Comparison of ENCODE assay signal across 24 cellular contexts in the genomic region with DNA sequence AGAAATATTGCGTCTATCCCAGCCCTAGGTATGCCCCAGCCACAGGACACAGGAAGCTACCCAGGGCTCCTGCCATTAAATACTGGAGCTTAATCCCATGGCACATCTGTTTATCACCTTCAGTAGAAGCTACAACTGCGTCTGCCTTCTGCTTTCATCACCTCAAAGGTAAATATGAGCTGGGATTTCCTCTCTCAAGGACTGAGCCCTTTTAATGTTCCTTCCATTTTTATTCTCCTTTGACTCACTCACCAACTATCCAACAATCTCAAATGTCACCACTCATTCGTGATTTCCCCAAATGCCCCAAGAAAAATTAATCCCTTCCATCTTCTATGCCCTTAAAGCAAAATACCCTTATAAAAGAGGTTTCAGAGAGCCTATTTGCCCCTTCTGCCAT.
"Had no signal": no experiment of that assay in that cellular context is flagged by ENCODE, and none has a peak within 500 bp of the region (broad histone marks: within the 10 kb centered on the region; RNA-seq: fewer than 3 reads in every experiment).

No MANE protein-coding gene starts in this region.

- H3K4me1 ChIP-seq: body of pancreas, foreskin keratinocyte, lower lobe of right lung, prostate gland, upper lobe of left lung had no signal

- H3K27me3 ChIP-seq: body of pancreas, foreskin keratinocyte, ovary had no signal

- H3K4me3 Mint-ChIP-seq: activated CD4-positive, alpha-beta T cell treated with anti-CD3 and anti-CD28 coated beads, Interleukin-2, amount 10 ng/mL, durations not matched to agents 7 days and 5 days; activated CD8-positive, alpha-beta memory T cell treated with anti-CD3 and anti-CD28 coated beads, Interleukin-2, amount 10 ng/mL, durations not matched to agents 7 days and 5 days; activated CD8-positive, alpha-beta T cell treated with anti-CD3 and anti-CD28 coated beads for 36 hours; activated naive CD8-positive, alpha-beta T cell treated with anti-CD3 and anti-CD28 coated beads, Interleukin-2, amount 50 U/mL, for 24 hours; dendritic cell treated with granulocyte-macrophage colony-stimulating factor and Interleukin-4, amounts not matched to agents 40 ng/mL and 50 ng/mL, for 4 days; naive B cell; T-helper 2 cell treated with Interferon-gamma antibody and Interleukin-4, amounts not matched to agents 5 μg/mL and 100 μg/mL, for 36 hours had no signal

- DNase-seq: activated CD4-positive, alpha-beta T cell treated with anti-CD3 and anti-CD28 coated beads, Interleukin-2, amount 10 ng/mL, durations not matched to agents 7 days and 5 days; activated CD8-positive, alpha-beta memory T cell treated with anti-CD3 and anti-CD28 coated beads, Interleukin-2, amount 10 ng/mL, durations not matched to agents 7 days and 5 days; activated CD8-positive, alpha-beta T cell treated with anti-CD3 and anti-CD28 coated beads for 36 hours; activated effector memory CD4-positive, alpha-beta T cell treated with anti-CD3 and anti-CD28 coated beads, Interleukin-2, amount 50 U/mL, for 16 hours; activated naive CD4-positive, alpha-beta T cell treated with anti-CD3 and anti-CD28 coated beads, Interleukin-2, amount 50 U/mL, for 16 hours; activated naive CD8-positive, alpha-beta T cell treated with anti-CD3 and anti-CD28 coated beads, Interleukin-2, amount 50 U/mL, for 24 hours; activated T-cell treated with anti-CD3 and anti-CD28 coated beads for 4 hours; body of pancreas; effector CD8-positive, alpha-beta T cell; erythroblast; foreskin keratinocyte; lower lobe of right lung; mesendoderm; naive B cell; ovary; stimulated activated CD4-positive, alpha-beta T cell treated with anti-CD3 and anti-CD28 coated beads, Interleukin-4, amount 100 ng/mL, for 4 hours; stimulated activated naive CD8-positive, alpha-beta T cell treated with anti-CD3 and anti-CD28 coated beads, Interleukin-15, Interleukin-2, amounts not matched to agents 100 U/mL and 50 U/mL, for 24 hours; upper lobe of left lung had no signal

- H3K27ac ChIP-seq: body of pancreas, foreskin keratinocyte, lower lobe of right lung, ovary, prostate gland, upper lobe of left lung, VCaP had no signal

- H3K9me3 Mint-ChIP-seq: activated CD4-positive, alpha-beta T cell treated with anti-CD3 and anti-CD28 coated beads, Interleukin-2, amount 10 ng/mL, durations not matched to agents 7 days and 5 days; activated CD8-positive, alpha-beta T cell treated with anti-CD3 and anti-CD28 coated beads for 36 hours; activated naive CD8-positive, alpha-beta T cell treated with anti-CD3 and anti-CD28 coated beads, Interleukin-2, amount 50 U/mL, for 24 hours; dendritic cell treated with granulocyte-macrophage colony-stimulating factor and Interleukin-4, amounts not matched to agents 40 ng/mL and 50 ng/mL, for 4 days; T-helper 2 cell treated with Interferon-gamma antibody and Interleukin-4, amounts not matched to agents 5 μg/mL and 100 μg/mL, for 36 hours had no signal

- H3K27ac Mint-ChIP-seq: activated CD4-positive, alpha-beta T cell treated with anti-CD3 and anti-CD28 coated beads, Interleukin-2, amount 10 ng/mL, durations not matched to agents 7 days and 5 days; activated CD8-positive, alpha-beta memory T cell treated with anti-CD3 and anti-CD28 coated beads, Interleukin-2, amount 10 ng/mL, durations not matched to agents 7 days and 5 days; activated CD8-positive, alpha-beta T cell treated with anti-CD3 and anti-CD28 coated beads for 36 hours; activated naive CD8-positive, alpha-beta T cell treated with anti-CD3 and anti-CD28 coated beads, Interleukin-2, amount 50 U/mL, for 24 hours; dendritic cell treated with granulocyte-macrophage colony-stimulating factor and Interleukin-4, amounts not matched to agents 40 ng/mL and 50 ng/mL, for 4 days; naive B cell; T-helper 2 cell treated with Interferon-gamma antibody and Interleukin-4, amounts not matched to agents 5 μg/mL and 100 μg/mL, for 36 hours had no signal

- H3K9me3 ChIP-seq: body of pancreas, lower lobe of right lung, ovary, prostate gland, upper lobe of left lung had no signal

- H3K36me3 Mint-ChIP-seq: activated CD8-positive, alpha-beta memory T cell treated with anti-CD3 and anti-CD28 coated beads, Interleukin-2, amount 10 ng/mL, durations not matched to agents 7 days and 5 days; naive B cell had no signal

- H3K36me3 ChIP-seq: lower lobe of right lung, ovary, prostate gland, upper lobe of left lung had no signal

- ATAC-seq: activated CD4-positive, CD25-positive, alpha-beta regulatory T cell treated with anti-CD3 and anti-CD28 coated beads, Interleukin-2, amount 50 U/mL, for 24 hours; activated CD8-positive, alpha-beta memory T cell treated with anti-CD3 and anti-CD28 coated beads, Interleukin-2, amount 10 ng/mL, durations not matched to agents 7 days and 5 days; activated CD8-positive, alpha-beta T cell treated with anti-CD3 and anti-CD28 coated beads for 36 hours; activated naive CD8-positive, alpha-beta T cell treated with anti-CD3 and anti-CD28 coated beads, Interleukin-2, amount 50 U/mL, for 24 hours; body of pancreas; foreskin keratinocyte; left lobe of liver; stimulated activated naive CD8-positive, alpha-beta T cell treated with anti-CD3 and anti-CD28 coated beads, Interleukin-15, Interleukin-2, amounts not matched to agents 100 U/mL and 50 U/mL, for 24 hours had no signal

- H3K4me3 ChIP-seq: body of pancreas, lower lobe of right lung, ovary, prostate gland, upper lobe of left lung had no signal
